ENCODE assay signal across 12 cellular contexts in genomic region chr1:106995970-106996369, GRCh38.
DNase-seq lines count a peak whose midpoint lies in the region; ATAC-seq and TF ChIP-seq lines count a peak whose summit lies in the region.
"Had no signal": no experiment of that assay in that cellular context is flagged by ENCODE, and none has a peak within 500 bp of the region (broad histone marks: within the 10 kb centered on the region; RNA-seq: fewer than 3 reads in every experiment).

No MANE protein-coding gene starts in this region.

- H3K9me3 Mint-ChIP-seq in T-helper 2 cell treated with Interferon-gamma antibody and Interleukin-4, amounts not matched to agents 5 μg/mL and 100 μg/mL, for 36 hours: no peaks in the 10 kb centered on the region

- in situ Hi-C loops in transverse colon (cut with MboI; ENCODE audit: low pct_ligation_motif_present in 1 of 4, low pct_unique_long_range_greater_than_20kb in 1 of 4, low sequenced_read_pairs in 3 of 4): no loop called here

- DNase-seq in GM06990 (ENCODE audit: extremely low read depth, insufficient read length) (peak; percentile 85), NCI-H1105 treated with DMSO at 0.1 percent for 48 hours (lab: John Stamatoyannopoulos, UW) (no peak), left ventricle myocardium superior (no peak), transverse colon (no peak)
- no peak for DNase-seq in T-helper 2 cell treated with Interferon-gamma antibody and Interleukin-4, amounts not matched to agents 5 μg/mL and 100 μg/mL, for 36 hours (ENCODE audit: low spot score)
- DNase-seq: aorta, DMS79, T-helper 1 cell had no signal

- no peaks in the 10 kb centered on the region for H3K27me3 Mint-ChIP-seq in T-helper 2 cell treated with Interferon-gamma antibody and Interleukin-4, amounts not matched to agents 5 μg/mL and 100 μg/mL, for 36 hours (ENCODE audit: low read depth)

- intact Hi-C loops in left ventricle myocardium superior (cut with micrococcal nuclease) (no loop called here), transverse colon (cut with DNase I; ENCODE audit: low total_unique reads) (no loop called here)

- ATAC-seq in GM19043 (IDR thresholded peaks at IDR 0.05; ENCODE audit: low read depth, unreplicated experiment): peak; percentile 97
- ATAC-seq in HG02610 (IDR thresholded peaks at IDR 0.05; ENCODE audit: unreplicated experiment): peak; percentile 95
- ATAC-seq in HG03354 (IDR thresholded peaks at IDR 0.05; ENCODE audit: poor library complexity, severe bottlenecking, unreplicated experiment): peak; percentile 93
- no peak for ATAC-seq in left ventricle myocardium superior

- H3K27ac Mint-ChIP-seq in T-helper 2 cell treated with Interferon-gamma antibody and Interleukin-4, amounts not matched to agents 5 μg/mL and 100 μg/mL, for 36 hours: no peak overlapping the region

- H3K27me3 ChIP-seq in GM06990 (replicated peaks; ENCODE audit: control insufficient read depth, insufficient read depth, low read length) (no peaks in the 10 kb centered on the region), transverse colon (no peaks in the 10 kb centered on the region)

- TF ChIP-seq EP300 in transverse colon (IDR thresholded peaks at IDR 0.05; ENCODE audit: low read depth): no peak

- H3K36me3 Mint-ChIP-seq in T-helper 2 cell treated with Interferon-gamma antibody and Interleukin-4, amounts not matched to agents 5 μg/mL and 100 μg/mL, for 36 hours (ENCODE audit: low read depth): no peaks in the 10 kb centered on the region

- TF ChIP-seq POLR2A in transverse colon (IDR thresholded peaks at IDR 0.05): no peak

- TF ChIP-seq CTCF in GM06990 (IDR thresholded peaks at IDR 0.05; ENCODE audit: insufficient read depth, low read length, poor library complexity, severe bottlenecking): no peak
- TF ChIP-seq CTCF in transverse colon (IDR thresholded peaks at IDR 0.05): no peak

- H3K4me1 ChIP-seq in transverse colon: peaks cover 0 to 3% (median 0%) of the 10 kb centered on the region in 4 donors
- H3K4me1 ChIP-seq: HAP-1 had no signal

- no peak overlapping the region for H3K4me3 Mint-ChIP-seq in T-helper 2 cell treated with Interferon-gamma antibody and Interleukin-4, amounts not matched to agents 5 μg/mL and 100 μg/mL, for 36 hours

- H3K27ac ChIP-seq in transverse colon: no peak overlapping the region

- no peak overlapping the region for H3K4me3 ChIP-seq in GM06990 (replicated peaks; ENCODE audit: low read depth, low read length)
- no peak overlapping the region for H3K4me3 ChIP-seq in transverse colon
- H3K4me3 ChIP-seq: HAP-1 had no signal

- no peaks in the 10 kb centered on the region for H3K4me1 Mint-ChIP-seq in T-helper 2 cell treated with Interferon-gamma antibody and Interleukin-4, amounts not matched to agents 5 μg/mL and 100 μg/mL, for 36 hours (ENCODE audit: low read depth)

- H3K36me3 ChIP-seq in GM06990 (ENCODE audit: control insufficient read depth, insufficient read depth, low read length) (no peaks in the 10 kb centered on the region), transverse colon (no peaks in the 10 kb centered on the region)
- H3K36me3 ChIP-seq: HAP-1 had no signal

- H3K9me3 ChIP-seq in transverse colon: no peaks in the 10 kb centered on the region
- H3K9me3 ChIP-seq: HAP-1 had no signal
